ENCODE assay signal across 18 cellular contexts in the genomic region with DNA sequence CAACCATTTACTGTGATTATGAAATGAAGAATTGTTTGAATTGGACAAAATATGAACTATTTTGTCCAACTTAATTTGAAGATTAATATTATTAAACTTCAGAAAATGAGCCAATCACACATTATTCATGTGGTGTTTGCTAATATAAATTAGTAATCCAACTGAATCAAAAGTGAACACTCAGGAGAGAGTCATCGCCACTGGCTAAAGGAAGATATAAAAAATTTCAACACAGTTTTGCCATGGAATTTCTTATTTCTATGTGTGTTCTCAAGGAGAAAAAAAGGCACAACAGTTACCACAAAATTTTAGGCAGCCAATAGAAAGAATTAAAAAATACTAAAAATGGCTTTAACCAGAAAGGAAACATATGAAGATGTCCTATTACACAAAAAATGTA.
DNase-seq lines count a peak whose midpoint lies in the region; ATAC-seq, FAIRE-seq and TF ChIP-seq lines count a peak whose summit lies in the region.
"Had no signal": no experiment of that assay in that cellular context is flagged by ENCODE, and none has a peak within 500 bp of the region (broad histone marks: within the 10 kb centered on the region; RNA-seq: fewer than 3 reads in every experiment).

No MANE protein-coding gene starts in this region.

- no peak overlapping the region for H3K27ac ChIP-seq in PC-3 (ENCODE audit: low read length)
- H3K27ac ChIP-seq: 22Rv1, A549, C4-2B had no signal

- H4K20me1 ChIP-seq in PC-3 (ENCODE audit: low read length): no peaks in the 10 kb centered on the region

- no peaks in the 10 kb centered on the region for H3K36me3 ChIP-seq in PC-3 (ENCODE audit: low read depth, low read length)

- H3K9me2 ChIP-seq in PC-3 (replicated peaks; ENCODE audit: low read length): no peaks in the 10 kb centered on the region

- CTCF ChIA-PET in PC-3 (lab: Charles Lee): no interaction called here

- no peaks in the 10 kb centered on the region for H3K27me3 ChIP-seq in PC-3 (ENCODE audit: low read length)

- H2AFZ ChIP-seq in PC-3 (ENCODE audit: low read length): no peak overlapping the region

- H3K4me3 ChIP-seq in PC-3 (ENCODE audit: low read length): no peak overlapping the region
- no peak overlapping the region for H3K4me3 ChIP-seq in epithelial cell of esophagus (ENCODE audit: low read length)
- H3K4me3 ChIP-seq in fibroblast of the aortic adventitia (ENCODE audit: low read depth, low read length): no peak overlapping the region
- H3K4me3 ChIP-seq: A549 had no signal

- POLR2A ChIA-PET in PC-3 (lab: Charles Lee; ENCODE audit: unreplicated experiment): no interaction called here

- H3K9me3 ChIP-seq in PC-3 (ENCODE audit: low read length): no peaks in the 10 kb centered on the region
- H3K9me3 ChIP-seq: A549 had no signal

- no TSS peak for BruUV-seq in PC-3 (replicated peaks; lab: Mats Ljungman, UMichigan)

- no peak overlapping the region for H3K4me2 ChIP-seq in PC-3 (ENCODE audit: low read length)
- H3K4me2 ChIP-seq: A549 had no signal

- DNase-seq in ELR (ENCODE audit: low read depth) (peak; percentile 45), PC-3 (peak; percentile 6), epithelial cell of esophagus (ENCODE audit: low read depth) (peak; percentile 70), fibroblast of the aortic adventitia (ENCODE audit: low read depth) (peak; percentile 13), NCI-H526 (lab: John Stamatoyannopoulos, UW) (no peak), RCC 7860 (ENCODE audit: low spot score) (no peak)
- DNase-seq in stimulated activated CD4-positive, alpha-beta T cell treated with anti-CD3 and anti-CD28 coated beads, Interleukin-4, amount 100 ng/mL, for 4 hours: no peak
- DNase-seq: AML-193; Caco-2; CD4-positive, alpha-beta T cell; GDM1; H9 had no signal

- no peak overlapping the region for H3K9ac ChIP-seq in PC-3 (ENCODE audit: low read length)

- TF ChIP-seq CTCF in PC-3 (conservative IDR thresholded peaks at IDR 0.05; ENCODE audit: low read depth, low read length) (no peak), epithelial cell of esophagus (IDR thresholded peaks at IDR 0.05; ENCODE audit: insufficient read depth, low read depth, low read length, missing control alignments) (no peak), fibroblast of the aortic adventitia (IDR thresholded peaks at IDR 0.05; ENCODE audit: insufficient read depth, low read length) (no peak)

- no peak for FAIRE-seq in RCC 7860 (lab: Jason Lieb, UNC)
- FAIRE-seq: A549, D721Med, GM12892, H1 had no signal

- ATAC-seq in PC-3: no peak
- ATAC-seq: A549 had no signal

- no peaks in the 10 kb centered on the region for H3F3A ChIP-seq in PC-3 (ENCODE audit: low read length, unreplicated experiment)

- H3K79me2 ChIP-seq in PC-3 (ENCODE audit: low read length): no peaks in the 10 kb centered on the region

- H3K4me1 ChIP-seq in PC-3 (ENCODE audit: insufficient read depth, low read length): peaks cover 20% of the 10 kb centered on the region
- H3K4me1 ChIP-seq: A549, Caco-2 had no signal

- intact Hi-C loops in PC-3 (cut with micrococcal nuclease): no loop called here

Comparison
In these comparisons a context has a peak if more than half of its experiments do, and no peak if none do; other contexts are left out.
1. DNase-seq: peak in ELR (single experiment), PC-3 (single experiment), epithelial cell of esophagus (single experiment) and fibroblast of the aortic adventitia (single experiment); none in NCI-H526 (0 of 2), RCC 7860 (single experiment) and stimulated activated CD4-positive, alpha-beta T cell treated with anti-CD3 and anti-CD28 coated beads, Interleukin-4, amount 100 ng/mL, for 4 hours (0 of 2).